7 cellular contexts compared by ENCODE assay signal in genomic region chr5:165209101-165209727, GRCh38.
A peak's percentile ranks its signal among the peaks of the same experiment; 100 is the strongest.
DNase-seq lines count a peak whose midpoint lies in the region; FAIRE-seq and TF ChIP-seq lines count a peak whose summit lies in the region.

No MANE protein-coding gene starts in this region.

- no peaks in the 10 kb centered on the region for H3K27me3 Mint-ChIP-seq in neural progenitor cell (ENCODE audit: insufficient read depth, low read depth)

- no peak overlapping the region for H3K27ac ChIP-seq in neural progenitor cell

- no peaks in the 10 kb centered on the region for H3F3A ChIP-seq in neural progenitor cell (ENCODE audit: low read depth)

- no peaks in the 10 kb centered on the region for H3K4me1 ChIP-seq in neural progenitor cell

- no peaks in the 10 kb centered on the region for H3K36me3 ChIP-seq in neural progenitor cell

- peaks cover 18% of the 10 kb centered on the region for H3K4me1 Mint-ChIP-seq in neural progenitor cell

- H3K4me2 ChIP-seq in neural progenitor cell: no peak overlapping the region

- DNase-seq in NCI-H146 treated with DMSO at 0.1 percent for 48 hours (lab: John Stamatoyannopoulos, UW; ENCODE audit: unreplicated experiment) (peak; percentile 56), neural progenitor cell (ENCODE audit: low spot score) (peak; percentile 37), NCI-H2029 (lab: John Stamatoyannopoulos, UW) (no peak), germinal center (ENCODE audit: low spot score) (no peak)
- DNase-seq in stimulated activated CD4-positive, alpha-beta T cell treated with anti-CD3 and anti-CD28 coated beads, Interleukin-4, amount 100 ng/mL, for 4 hours: no peak

- no peak overlapping the region for H3K4me3 ChIP-seq in neural progenitor cell

- FAIRE-seq in colon (lab: Jason Lieb, UNC): peak; percentile 53

- no peaks in the 10 kb centered on the region for H3K27me3 ChIP-seq in neural progenitor cell

- TF ChIP-seq CTCF in GM12874 (IDR thresholded peaks at IDR 0.05; ENCODE audit: insufficient read depth, low read depth, low read length) (peak; percentile 30; the same call in 1 of the 2 replicates), neural progenitor cell (IDR thresholded peaks at IDR 0.05) (peak; percentile 88)

- no peaks in the 10 kb centered on the region for H4K20me1 ChIP-seq in neural progenitor cell (ENCODE audit: low read depth)

- H3K79me2 ChIP-seq in neural progenitor cell (ENCODE audit: low read depth): no peaks in the 10 kb centered on the region

- H2AFZ ChIP-seq in neural progenitor cell (replicated peaks): no peak overlapping the region

- no peaks in the 10 kb centered on the region for H3K36me3 Mint-ChIP-seq in neural progenitor cell

- H3K4me3 Mint-ChIP-seq in neural progenitor cell: no peak overlapping the region

- H3K27ac Mint-ChIP-seq in neural progenitor cell: no peak overlapping the region

- no peak overlapping the region for H3K9ac ChIP-seq in neural progenitor cell

- H3K9me3 ChIP-seq in neural progenitor cell (ENCODE audit: low read depth): no peaks in the 10 kb centered on the region

- H3K9me3 Mint-ChIP-seq in neural progenitor cell: no peaks in the 10 kb centered on the region

Comparison
In these comparisons a context has a peak if more than half of its experiments do, and no peak if none do; other contexts are left out.
1. DNase-seq: peak in NCI-H146 treated with DMSO at 0.1 percent for 48 hours (single experiment) and neural progenitor cell (single experiment); none in stimulated activated CD4-positive, alpha-beta T cell treated with anti-CD3 and anti-CD28 coated beads, Interleukin-4, amount 100 ng/mL, for 4 hours (0 of 2), NCI-H2029 (single experiment) and germinal center (single experiment).